In the genomic region with DNA sequence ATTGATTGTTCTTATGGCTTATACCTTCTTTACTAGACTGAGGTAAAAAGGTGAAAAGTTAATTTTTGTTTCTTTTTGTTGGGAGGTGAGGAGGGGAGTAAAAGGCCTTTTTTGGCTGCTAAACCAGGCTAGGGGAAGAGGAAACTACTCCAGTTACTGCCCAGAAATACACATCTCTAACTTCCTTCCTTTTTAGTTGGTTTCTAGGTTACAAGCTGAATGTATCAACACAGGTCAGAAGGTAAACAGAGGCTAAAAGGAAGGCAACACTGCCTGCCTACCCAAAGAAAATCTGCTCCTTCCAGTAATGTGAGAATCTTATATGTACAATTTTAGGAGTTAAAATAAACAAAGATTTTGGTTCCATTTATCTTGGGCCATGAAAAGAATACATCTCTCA, we compare ENCODE assay signal across 10 cellular contexts.
A peak's percentile ranks its signal among the peaks of the same experiment; 100 is the strongest.
DNase-seq lines count a peak whose midpoint lies in the region; ATAC-seq and TF ChIP-seq lines count a peak whose summit lies in the region.
"Had no signal": no experiment of that assay in that cellular context is flagged by ENCODE, and none has a peak within 500 bp of the region (broad histone marks: within the 10 kb centered on the region; RNA-seq: fewer than 3 reads in every experiment).

No MANE protein-coding gene starts in this region.

- TF ChIP-seq POLR2A in adrenal gland (IDR thresholded peaks at IDR 0.05): no peak

- ATAC-seq in activated T-cell treated with anti-CD3 and anti-CD28 coated beads, Interleukin-2, amount 50 U/mL, for 4 hours: no peak

- no peaks in the 10 kb centered on the region for H3K9me2 ChIP-seq in OCI-LY1 (ENCODE audit: low read depth, low read length)

- H3K9me3 Mint-ChIP-seq in activated T-cell treated with anti-CD3 and anti-CD28 coated beads, Interleukin-2, amount 50 U/mL, for 4 hours: no peaks in the 10 kb centered on the region

- H3K36me3 ChIP-seq in OCI-LY1 (ENCODE audit: insufficient read depth, low read length) (no peaks in the 10 kb centered on the region), skeletal muscle tissue (ENCODE audit: control insufficient read depth in 3 of 3, insufficient read depth in 3 of 3, low read length in 3 of 3) (no peaks in the 10 kb centered on the region), adrenal gland (replicated peaks in 1 of 2) (no peaks in the 10 kb centered on the region)
- H3K36me3 ChIP-seq: colonic mucosa had no signal

- H2AFZ ChIP-seq in OCI-LY1 (ENCODE audit: low read length): no peak overlapping the region

- peak overlapping the region; percentile 12; the same call in 1 of the 2 replicates for H3K4me2 ChIP-seq in OCI-LY1 (ENCODE audit: low read length)

- no peaks in the 10 kb centered on the region for H3K36me3 Mint-ChIP-seq in activated T-cell treated with anti-CD3 and anti-CD28 coated beads, Interleukin-2, amount 50 U/mL, for 4 hours (ENCODE audit: insufficient read depth)

- intact Hi-C loops in adrenal gland (cut with DNase I): no loop called here

- H3K27ac ChIP-seq in OCI-LY1 (ENCODE audit: low read depth, low read length, poor library complexity, severe bottlenecking) (peak overlapping the region; percentile 42), skeletal muscle tissue (ENCODE audit: low read depth, low read length) (peak overlapping the region; percentile 54), adrenal gland (peak overlapping the region in 1 of 5 donors; percentile 13)
- H3K27ac ChIP-seq: colonic mucosa had no signal

- H3K27me3 Mint-ChIP-seq in activated T-cell treated with anti-CD3 and anti-CD28 coated beads, Interleukin-2, amount 50 U/mL, for 4 hours (ENCODE audit: low read depth): no peaks in the 10 kb centered on the region

- H4K20me1 ChIP-seq in OCI-LY1 (ENCODE audit: insufficient read depth, low read length): no peaks in the 10 kb centered on the region

- peaks cover 42% of the 10 kb centered on the region for H3K4me1 ChIP-seq in OCI-LY1 (ENCODE audit: insufficient read depth, low read length, severe bottlenecking)
- peaks cover 3 to 5% (median 4%) of the 10 kb centered on the region in 3 donors for H3K4me1 ChIP-seq in skeletal muscle tissue (ENCODE audit: control insufficient read depth in 3 of 3, insufficient read depth in 3 of 3, low read length in 3 of 3)
- peaks cover 0 to 16% of the 10 kb centered on the region in 2 donors for H3K4me1 ChIP-seq in adrenal gland (replicated peaks in 1 of 2)
- H3K4me1 ChIP-seq: colonic mucosa had no signal

- H3K4me3 ChIP-seq in OCI-LY1 (ENCODE audit: low read depth, low read length, poor library complexity, severe bottlenecking) (no peak overlapping the region), skeletal muscle tissue (ENCODE audit: low read length in 3 of 3) (no peak overlapping the region), adrenal gland (no peak overlapping the region)
- H3K4me3 ChIP-seq: colonic mucosa had no signal

- H3K4me3 Mint-ChIP-seq in activated T-cell treated with anti-CD3 and anti-CD28 coated beads, Interleukin-2, amount 50 U/mL, for 4 hours: no peak overlapping the region

- no peaks in the 10 kb centered on the region for H3K27me3 ChIP-seq in OCI-LY1 (ENCODE audit: insufficient read depth, low read length)
- H3K27me3 ChIP-seq in skeletal muscle tissue (ENCODE audit: control insufficient read depth in 3 of 3, insufficient read depth in 3 of 3, low read length in 3 of 3): no peaks in the 10 kb centered on the region
- no peaks in the 10 kb centered on the region for H3K27me3 ChIP-seq in adrenal gland
- H3K27me3 ChIP-seq: colonic mucosa had no signal

- H3K9me3 ChIP-seq in OCI-LY1 (ENCODE audit: low read length): no peaks in the 10 kb centered on the region
- H3K9me3 ChIP-seq in skeletal muscle tissue (ENCODE audit: control insufficient read depth in 3 of 3, low read length in 3 of 3): no peaks in the 10 kb centered on the region
- H3K9me3 ChIP-seq in adrenal gland (replicated peaks in 1 of 3): no peaks in the 10 kb centered on the region
- H3K9me3 ChIP-seq: colonic mucosa had no signal

- TF ChIP-seq CTCF in OCI-LY1 (IDR thresholded peaks at IDR 0.05; ENCODE audit: low read length) (no peak), adrenal gland (IDR thresholded peaks at IDR 0.05) (no peak)

- peaks cover 28% of the 10 kb centered on the region for H3K4me1 Mint-ChIP-seq in activated T-cell treated with anti-CD3 and anti-CD28 coated beads, Interleukin-2, amount 50 U/mL, for 4 hours (ENCODE audit: low read depth)

- peaks cover 8% of the 10 kb centered on the region for H3K79me2 ChIP-seq in OCI-LY1 (ENCODE audit: insufficient read depth, low read length)

- no peaks in the 10 kb centered on the region for H3F3A ChIP-seq in OCI-LY1 (ENCODE audit: insufficient read depth, low read length)

- H3K9ac ChIP-seq in OCI-LY1 (ENCODE audit: low read length) (no peak overlapping the region), skeletal muscle tissue (ENCODE audit: low read depth in 1 of 3, low read length in 3 of 3) (no peak overlapping the region)

- DNase-seq in NCI-H2029 (lab: John Stamatoyannopoulos, UW) (peak; percentile 7), NCI-H2029 treated with DMSO at 0.1 percent for 48 hours (lab: John Stamatoyannopoulos, UW) (no peak), dermis microvascular lymphatic vessel endothelial cell (ENCODE audit: low read depth in 2 of 2) (peak; percentile 84 to 87), NCI-H1092 (lab: John Stamatoyannopoulos, UW) (no peak), adrenal gland (no peak)
- DNase-seq in activated T-cell treated with anti-CD3 and anti-CD28 coated beads, Interleukin-2, amount 50 U/mL, for 4 hours: no peak
- DNase-seq: 8988T, colonic mucosa had no signal

Comparison
In these comparisons a context has a peak if more than half of its experiments do, and no peak if none do; other contexts are left out.
1. DNase-seq: peak in NCI-H2029 (single experiment) and dermis microvascular lymphatic vessel endothelial cell (2 of 2); none in NCI-H2029 treated with DMSO at 0.1 percent for 48 hours (single experiment), NCI-H1092 (single experiment), adrenal gland (0 of 7) and activated T-cell treated with anti-CD3 and anti-CD28 coated beads, Interleukin-2, amount 50 U/mL, for 4 hours (single experiment).